ENCODE assay signal across 1 cellular context in the genomic region with DNA sequence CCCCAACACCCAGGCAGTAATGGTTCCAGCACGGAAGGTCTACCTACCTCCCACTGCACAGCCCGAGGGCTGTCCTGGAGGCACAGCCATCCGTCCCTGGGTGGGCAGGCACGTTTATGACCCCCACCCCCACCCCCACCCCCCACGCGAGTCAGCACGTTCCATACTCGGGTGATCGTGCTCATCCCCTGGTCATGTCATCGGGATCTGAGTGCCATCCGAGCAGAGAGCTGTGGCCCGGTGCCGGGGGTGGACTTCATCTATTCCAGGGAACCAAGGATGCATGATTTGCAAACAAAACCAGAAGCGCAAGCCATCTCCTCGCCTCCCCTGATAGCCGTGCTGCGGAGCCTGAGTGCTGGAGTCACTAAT.
TF ChIP-seq lines count a peak whose summit lies in the region.

No MANE protein-coding gene starts in this region.

TF ChIP-seq in A549, 52 proteins besides CTCF, POLR2A, EP300 and RAD21:
- TF ChIP-seq NFE2L2 (conservative IDR thresholded peaks at IDR 0.05; ENCODE audit: low read length) (no peak), ESRRA (IDR thresholded peaks at IDR 0.05; ENCODE audit: borderline replicate concordance, low read length) (no peak), TFCP2L1 (CRISPR knock-in tag; IDR thresholded peaks at IDR 0.05) (no peak), ZC3H11A (IDR thresholded peaks at IDR 0.05) (no peak), HOXB5 (CRISPR knock-in tag; IDR thresholded peaks at IDR 0.05) (no peak), RARB (CRISPR knock-in tag; IDR thresholded peaks at IDR 0.05) (no peak), CHD2 (IDR thresholded peaks at IDR 0.05; ENCODE audit: low read length, partially characterized antibody) (no peak), MYC (IDR thresholded peaks at IDR 0.05; ENCODE audit: borderline replicate concordance, low read length) (no peak), CBX8 (IDR thresholded peaks at IDR 0.05) (no peak), NR3C1 (IDR thresholded peaks at IDR 0.05) (no peak), JUNB (IDR thresholded peaks at IDR 0.05) (no peak), ZFP36 (IDR thresholded peaks at IDR 0.05; ENCODE audit: borderline replicate concordance, partially characterized antibody) (no peak), CHD4 (IDR thresholded peaks at IDR 0.05; ENCODE audit: borderline replicate concordance) (no peak), CBX2 (IDR thresholded peaks at IDR 0.05; ENCODE audit: borderline replicate concordance, low read depth) (no peak)
- TF ChIP-seq, protein P1, sequence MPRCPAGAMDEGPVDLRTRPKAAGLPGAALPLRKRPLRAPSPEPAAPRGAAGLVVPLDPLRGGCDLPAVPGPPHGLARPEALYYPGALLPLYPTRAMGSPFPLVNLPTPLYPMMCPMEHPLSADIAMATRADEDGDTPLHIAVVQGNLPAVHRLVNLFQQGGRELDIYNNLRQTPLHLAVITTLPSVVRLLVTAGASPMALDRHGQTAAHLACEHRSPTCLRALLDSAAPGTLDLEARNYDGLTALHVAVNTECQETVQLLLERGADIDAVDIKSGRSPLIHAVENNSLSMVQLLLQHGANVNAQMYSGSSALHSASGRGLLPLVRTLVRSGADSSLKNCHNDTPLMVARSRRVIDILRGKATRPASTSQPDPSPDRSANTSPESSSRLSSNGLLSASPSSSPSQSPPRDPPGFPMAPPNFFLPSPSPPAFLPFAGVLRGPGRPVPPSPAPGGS (IDR thresholded peaks at IDR 0.05), result no peak
- TF ChIP-seq, protein P2, sequence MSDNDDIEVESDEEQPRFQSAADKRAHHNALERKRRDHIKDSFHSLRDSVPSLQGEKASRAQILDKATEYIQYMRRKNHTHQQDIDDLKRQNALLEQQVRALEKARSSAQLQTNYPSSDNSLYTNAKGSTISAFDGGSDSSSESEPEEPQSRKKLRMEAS (IDR thresholded peaks at IDR 0.05), result no peak
- TF ChIP-seq, protein P3, sequence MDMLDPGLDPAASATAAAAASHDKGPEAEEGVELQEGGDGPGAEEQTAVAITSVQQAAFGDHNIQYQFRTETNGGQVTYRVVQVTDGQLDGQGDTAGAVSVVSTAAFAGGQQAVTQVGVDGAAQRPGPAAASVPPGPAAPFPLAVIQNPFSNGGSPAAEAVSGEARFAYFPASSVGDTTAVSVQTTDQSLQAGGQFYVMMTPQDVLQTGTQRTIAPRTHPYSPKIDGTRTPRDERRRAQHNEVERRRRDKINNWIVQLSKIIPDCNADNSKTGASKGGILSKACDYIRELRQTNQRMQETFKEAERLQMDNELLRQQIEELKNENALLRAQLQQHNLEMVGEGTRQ (IDR thresholded peaks at IDR 0.05), result no peak
